In the genomic region with DNA sequence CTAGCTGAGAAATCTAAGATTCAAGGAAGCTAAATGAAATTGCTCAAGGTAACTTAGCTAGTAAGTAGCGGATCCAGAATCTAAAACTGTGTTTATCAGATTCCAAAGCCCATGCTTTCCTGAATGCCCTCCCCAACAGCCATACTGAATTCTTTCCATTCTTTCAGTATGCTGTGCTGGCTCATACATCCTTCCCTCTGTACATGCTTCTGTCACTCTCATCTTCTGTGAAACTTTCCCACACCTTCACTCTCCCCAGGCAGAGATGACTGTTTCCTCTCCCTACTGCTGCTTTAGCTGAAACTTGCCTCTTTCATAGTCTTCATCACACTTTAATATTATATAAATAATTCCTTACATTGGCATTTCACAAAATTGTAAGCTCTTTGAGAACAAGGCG, we compare ENCODE assay signal across 24 cellular contexts.
"Had no signal": no experiment of that assay in that cellular context is flagged by ENCODE, and none has a peak within 500 bp of the region (broad histone marks: within the 10 kb centered on the region; RNA-seq: fewer than 3 reads in every experiment).

No MANE protein-coding gene starts in this region.

- H3K27ac ChIP-seq: gastrocnemius medialis, hepatocyte, neural progenitor cell, spleen, suprapubic skin, tibial artery, upper lobe of right lung had no signal

- H3K4me3 ChIP-seq: gastrocnemius medialis, hepatocyte, neural progenitor cell, spleen, suprapubic skin, tibial artery, upper lobe of right lung had no signal

- H3K4me3 Mint-ChIP-seq: activated CD4-positive, alpha-beta memory T cell treated with anti-CD3 and anti-CD28 coated beads, Interleukin-2, amount 10 ng/mL, durations not matched to agents 7 days and 5 days; activated CD4-positive, alpha-beta T cell treated with anti-CD3 and anti-CD28 coated beads, Interleukin-2, amount 10 ng/mL, durations not matched to agents 7 days and 5 days; activated naive CD4-positive, alpha-beta T cell treated with anti-CD3 and anti-CD28 coated beads, Interleukin-2, amount 50 U/mL, for 24 hours; activated naive CD8-positive, alpha-beta T cell treated with anti-CD3 and anti-CD28 coated beads, Interleukin-2, amount 50 U/mL, for 24 hours; activated T-cell treated with anti-CD3 and anti-CD28 coated beads, Interleukin-2, amount 50 U/mL, for 4 hours; activated T-helper 17 cell treated with anti-CD3 and anti-CD28 coated beads, Interleukin-2, amount 50 U/mL, for 72 hours; brain; natural killer cell; neural progenitor cell had no signal

- H3K27me3 Mint-ChIP-seq: activated CD4-positive, alpha-beta memory T cell treated with anti-CD3 and anti-CD28 coated beads, Interleukin-2, amount 10 ng/mL, durations not matched to agents 7 days and 5 days; activated CD4-positive, alpha-beta T cell treated with anti-CD3 and anti-CD28 coated beads, Interleukin-2, amount 10 ng/mL, durations not matched to agents 7 days and 5 days had no signal

- H3K4me1 ChIP-seq: gastrocnemius medialis, spleen, suprapubic skin, tibial artery, upper lobe of right lung had no signal

- H3K27me3 ChIP-seq: gastrocnemius medialis, hepatocyte, neural progenitor cell, suprapubic skin, tibial artery, upper lobe of right lung had no signal

- H3K9me3 Mint-ChIP-seq: activated CD4-positive, alpha-beta memory T cell treated with anti-CD3 and anti-CD28 coated beads, Interleukin-2, amount 10 ng/mL, durations not matched to agents 7 days and 5 days; activated T-cell treated with anti-CD3 and anti-CD28 coated beads, Interleukin-2, amount 50 U/mL, for 4 hours; activated T-helper 17 cell treated with anti-CD3 and anti-CD28 coated beads, Interleukin-2, amount 50 U/mL, for 72 hours had no signal

- H3K36me3 ChIP-seq: gastrocnemius medialis, neural progenitor cell, spleen, suprapubic skin, tibial artery, upper lobe of right lung had no signal

- H3K27ac Mint-ChIP-seq: activated CD4-positive, alpha-beta memory T cell treated with anti-CD3 and anti-CD28 coated beads, Interleukin-2, amount 10 ng/mL, durations not matched to agents 7 days and 5 days; activated CD4-positive, alpha-beta T cell treated with anti-CD3 and anti-CD28 coated beads, Interleukin-2, amount 10 ng/mL, durations not matched to agents 7 days and 5 days; activated naive CD4-positive, alpha-beta T cell treated with anti-CD3 and anti-CD28 coated beads, Interleukin-2, amount 50 U/mL, for 24 hours; activated naive CD8-positive, alpha-beta T cell treated with anti-CD3 and anti-CD28 coated beads, Interleukin-2, amount 50 U/mL, for 24 hours; activated T-helper 17 cell treated with anti-CD3 and anti-CD28 coated beads, Interleukin-2, amount 50 U/mL, for 72 hours; brain; natural killer cell; neural progenitor cell had no signal

- H3K36me3 Mint-ChIP-seq: activated naive CD4-positive, alpha-beta T cell treated with anti-CD3 and anti-CD28 coated beads, Interleukin-2, amount 50 U/mL, for 24 hours; brain; natural killer cell; neural progenitor cell had no signal

- ATAC-seq: activated naive CD8-positive, alpha-beta T cell treated with anti-CD3 and anti-CD28 coated beads, Interleukin-2, amount 50 U/mL, for 24 hours; activated T-cell treated with anti-CD3 and anti-CD28 coated beads, Interleukin-2, amount 50 U/mL, for 4 hours; activated T-helper 17 cell treated with anti-CD3 and anti-CD28 coated beads, Interleukin-2, amount 50 U/mL, for 72 hours; gastrocnemius medialis; natural killer cell; right cardiac atrium; upper lobe of right lung had no signal

- H3K9me3 ChIP-seq: gastrocnemius medialis, suprapubic skin, tibial artery, upper lobe of right lung had no signal

- DNase-seq: activated CD4-positive, alpha-beta memory T cell treated with anti-CD3 and anti-CD28 coated beads, Interleukin-2, amount 10 ng/mL, durations not matched to agents 7 days and 5 days; activated CD4-positive, alpha-beta T cell treated with anti-CD3 and anti-CD28 coated beads for 1 hour; activated CD4-positive, alpha-beta T cell treated with anti-CD3 and anti-CD28 coated beads, Interleukin-2, amount 10 ng/mL, durations not matched to agents 7 days and 5 days; activated CD8-positive, alpha-beta memory T cell treated with anti-CD3 and anti-CD28 coated beads, Interleukin-2, amount 50 U/mL, for 48 hours; activated naive CD8-positive, alpha-beta T cell treated with anti-CD3 and anti-CD28 coated beads, Interleukin-2, amount 50 U/mL, for 24 hours; activated T-cell treated with anti-CD3 and anti-CD28 coated beads, Interleukin-2, amount 50 U/mL, for 4 hours; caudate nucleus; effector CD4-positive, alpha-beta T cell; gastrocnemius medialis; midbrain; natural killer cell; occipital lobe; right cardiac atrium; spleen; stimulated activated naive CD4-positive, alpha-beta T cell; T-helper 2 cell; tibial artery; upper lobe of right lung had no signal

- H3K9ac ChIP-seq: neural progenitor cell had no signal

- H3K4me1 Mint-ChIP-seq: activated CD4-positive, alpha-beta memory T cell treated with anti-CD3 and anti-CD28 coated beads, Interleukin-2, amount 10 ng/mL, durations not matched to agents 7 days and 5 days; activated CD4-positive, alpha-beta T cell treated with anti-CD3 and anti-CD28 coated beads, Interleukin-2, amount 10 ng/mL, durations not matched to agents 7 days and 5 days; activated naive CD4-positive, alpha-beta T cell treated with anti-CD3 and anti-CD28 coated beads, Interleukin-2, amount 50 U/mL, for 24 hours; activated naive CD8-positive, alpha-beta T cell treated with anti-CD3 and anti-CD28 coated beads, Interleukin-2, amount 50 U/mL, for 24 hours; activated T-helper 17 cell treated with anti-CD3 and anti-CD28 coated beads, Interleukin-2, amount 50 U/mL, for 72 hours; brain had no signal
